12 cellular contexts compared by ENCODE assay signal in the genomic region with DNA sequence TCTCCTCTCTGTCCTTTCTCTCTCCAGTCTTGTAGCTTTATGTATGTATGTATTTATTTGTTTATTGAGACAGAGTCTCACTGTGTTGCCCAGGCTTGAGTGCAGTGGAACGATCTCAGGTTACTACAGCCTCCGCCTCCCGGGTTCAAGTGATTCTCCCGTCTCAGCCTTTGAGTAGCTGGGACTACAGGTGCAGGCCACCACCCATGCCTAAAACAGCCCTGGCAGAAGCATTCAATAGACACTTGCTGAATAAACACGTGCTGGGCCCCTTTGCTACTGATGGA. TPM values are rescaled to one million over a fixed set of nuclear protein-coding genes. Genes with fewer than 3 reads are reported as not detected.
DNase-seq lines count a peak whose midpoint lies in the region; ATAC-seq and TF ChIP-seq lines count a peak whose summit lies in the region.
"Had no signal": no experiment of that assay in that cellular context is flagged by ENCODE, and none has a peak within 500 bp of the region (broad histone marks: within the 10 kb centered on the region; RNA-seq: fewer than 3 reads in every experiment).

No MANE protein-coding gene starts in this region.

- H2BK120ac ChIP-seq in H9 (ENCODE audit: low read depth, low read length, poor library complexity, severe bottlenecking): no peak overlapping the region

- ATAC-seq in naive thymus-derived CD4-positive, alpha-beta T cell: no peak
- ATAC-seq in HG02588 (IDR thresholded peaks at IDR 0.05; ENCODE audit: unreplicated experiment): no peak
- ATAC-seq in activated CD4-positive, CD25-positive, alpha-beta regulatory T cell treated with anti-CD3 and anti-CD28 coated beads, Interleukin-2, amount 50 U/mL, for 24 hours: no peak

- peaks cover 9% of the 10 kb centered on the region; the same call in 1 of the 2 replicates for H3K79me2 ChIP-seq in H9 (ENCODE audit: insufficient read depth, low read length)

- no peak overlapping the region for H3K14ac ChIP-seq in H9 (ENCODE audit: insufficient read depth, low read length)

- H3K9me3 ChIP-seq in AG04450 (ENCODE audit: control insufficient read depth, insufficient read depth, low read length) (no peaks in the 10 kb centered on the region), H9 (ENCODE audit: control insufficient read depth, low read depth, low read length) (no peaks in the 10 kb centered on the region), adipocyte (ENCODE audit: control insufficient read depth, low read length) (no peaks in the 10 kb centered on the region)
- no peaks in the 10 kb centered on the region for H3K9me3 ChIP-seq in naive thymus-derived CD4-positive, alpha-beta T cell (ENCODE audit: control insufficient read depth in 2 of 3, low read length in 3 of 3)
- H3K9me3 ChIP-seq: prostate gland had no signal

- no peak overlapping the region for H2BK12ac ChIP-seq in H9 (ENCODE audit: insufficient read length, low read depth, low read length)

- H3K23me2 ChIP-seq in H9 (ENCODE audit: insufficient read length, low read depth, low read length, poor library complexity, severe bottlenecking): peaks cover 6% of the 10 kb centered on the region

- H3K36me3 Mint-ChIP-seq in H9 (ENCODE audit: insufficient read depth in 1 of 3, low read depth in 3 of 3): peaks cover 25 to 53% (median 49%) of the 10 kb centered on the region in 3 experiments; a peak in 6 of 7 replicates
- H3K36me3 Mint-ChIP-seq in naive thymus-derived CD4-positive, alpha-beta T cell: peaks cover 0 to 22% (median 16%) of the 10 kb centered on the region in 5 donors

- H3K23ac ChIP-seq in H9 (ENCODE audit: insufficient read length, low read depth, low read length): no peak overlapping the region

- H2BK20ac ChIP-seq in H9 (ENCODE audit: low read depth, low read length, poor library complexity, severe bottlenecking): no peak overlapping the region

- no peak overlapping the region for H3K27ac Mint-ChIP-seq in H9
- H3K27ac Mint-ChIP-seq in naive thymus-derived CD4-positive, alpha-beta T cell: peak overlapping the region in 5 of 9 donors; percentile 48 to 86 (median 61)

- H3K27ac ChIP-seq in AG04450 (ENCODE audit: low read depth, low read length) (no peak overlapping the region), H9 (ENCODE audit: insufficient read length, low read depth, low read length) (no peak overlapping the region)
- peak overlapping the region; percentile 26 for H3K27ac ChIP-seq in naive thymus-derived CD4-positive, alpha-beta T cell (ENCODE audit: low read depth, low read length)
- H3K27ac ChIP-seq: prostate gland had no signal

- no peak overlapping the region for H4K5ac ChIP-seq in H9 (ENCODE audit: insufficient read length, low read depth, low read length)

- peaks cover 13 to 20% of the 10 kb centered on the region in 2 experiments for H3K4me1 Mint-ChIP-seq in H9
- peaks cover 37 to 68% (median 40%) of the 10 kb centered on the region in 7 donors for H3K4me1 Mint-ChIP-seq in naive thymus-derived CD4-positive, alpha-beta T cell

- no peak overlapping the region for H3K18ac ChIP-seq in H9 (ENCODE audit: insufficient read length, low read depth, low read length)

- H3T11ph ChIP-seq in H9 (ENCODE audit: low read length): no peak overlapping the region

- no CpG with 5 or more reads among the region's 5 CpGs for WGBS in H9 (ENCODE audit: extremely low coverage, insufficient read length, low lambda C conversion rate)

- peaks cover 2% of the 10 kb centered on the region for H4K20me1 ChIP-seq in H9 (ENCODE audit: control insufficient read depth, insufficient read depth, insufficient read length)

- H3K36me3 ChIP-seq in adipocyte (ENCODE audit: control insufficient read depth, insufficient read depth, low read length, severe bottlenecking): peaks cover 28% of the 10 kb centered on the region
- peaks cover 0 to 42% (median 3%) of the 10 kb centered on the region in 3 experiments for H3K36me3 ChIP-seq in naive thymus-derived CD4-positive, alpha-beta T cell (ENCODE audit: control insufficient read depth in 2 of 3, insufficient read depth in 3 of 3, low read length in 3 of 3)
- H3K36me3 ChIP-seq: prostate gland had no signal

- H3K79me1 ChIP-seq in H9 (ENCODE audit: insufficient read depth, low read depth, low read length, poor library complexity, severe bottlenecking): peaks cover 3% of the 10 kb centered on the region

- DNase-seq in AG04450 (ENCODE audit: low read depth, low spot score) (no peak), H9 (no peak), adipocyte (ENCODE audit: low read depth) (no peak), T1000 (lab: John Stamatoyannopoulos, UW) (no peak)
- DNase-seq in naive thymus-derived CD4-positive, alpha-beta T cell: no peak
- DNase-seq in stimulated activated CD4-positive, alpha-beta T cell treated with anti-CD3 and anti-CD28 coated beads, Interleukin-2, amount 100 ng/mL, for 24 hours: no peak
- DNase-seq: HCEC 1CT, NCI-H2081 treated with DMSO at 0.1 percent for 48 hours, SHP77 had no signal

- POLR2A ChIA-PET in AG04450 (lab: Yijun Ruan, JAX): no interaction called here
- POLR2A ChIA-PET in naive thymus-derived CD4-positive, alpha-beta T cell (lab: Charles Lee): interaction anchor here (1.0 to 2.0 kb wide), 3 partner anchors 12 to 16 kb away, joined by 4 to 8 read pairs (median 5); no protein-coding TSS in a partner anchor

- no peak overlapping the region for H4K91ac ChIP-seq in H9 (ENCODE audit: insufficient read length, low read depth, low read length)

- TF ChIP-seq CTCF in AG04450 (IDR thresholded peaks at IDR 0.05; ENCODE audit: low read depth, low read length): no peak
- TF ChIP-seq CTCF in H9 (conservative IDR thresholded peaks at IDR 0.05): no peak

- no peak overlapping the region for H3K56ac ChIP-seq in H9 (ENCODE audit: insufficient read length, low read depth, low read length)

- no peaks in the 10 kb centered on the region for H3K27me3 ChIP-seq in AG04450 (ENCODE audit: control insufficient read depth, insufficient read depth, low read length)
- no peaks in the 10 kb centered on the region for H3K27me3 ChIP-seq in H9 (ENCODE audit: insufficient read depth, low read length)
- H3K27me3 ChIP-seq in adipocyte (replicated peaks; ENCODE audit: control insufficient read depth, insufficient read depth, low read length): no peaks in the 10 kb centered on the region
- H3K27me3 ChIP-seq in naive thymus-derived CD4-positive, alpha-beta T cell (ENCODE audit: control insufficient read depth in 2 of 2, insufficient read depth in 2 of 2, low read length in 2 of 2): no peaks in the 10 kb centered on the region

- CTCF ChIA-PET in AG04450 (lab: Charles Lee): no interaction called here
- CTCF ChIA-PET in naive thymus-derived CD4-positive, alpha-beta T cell (lab: Charles Lee): interaction anchor here (0.6 kb wide), 1 partner anchor 16 kb away, joined by 3 read pairs; no protein-coding TSS in a partner anchor

- no peak overlapping the region for H2BK5ac ChIP-seq in H9 (ENCODE audit: insufficient read length, low read length)

- no peak overlapping the region for H3K4ac ChIP-seq in H9 (ENCODE audit: low read depth, low read length)

- peak overlapping the region; percentile 60; the same call in 1 of the 2 replicates for H3K4me3 ChIP-seq in AG04450 (ENCODE audit: low read depth, low read length)
- H3K4me3 ChIP-seq in adipocyte (ENCODE audit: low read length): peak overlapping the region; percentile 37
- no peak overlapping the region for H3K4me3 ChIP-seq in naive thymus-derived CD4-positive, alpha-beta T cell (ENCODE audit: low read length)

- no peak overlapping the region for H3K4me2 ChIP-seq in H9 (ENCODE audit: insufficient read depth, insufficient read length, low read length)

- H3K27me3 Mint-ChIP-seq in H9 (ENCODE audit: low read depth): no peaks in the 10 kb centered on the region
- H3K27me3 Mint-ChIP-seq in naive thymus-derived CD4-positive, alpha-beta T cell: no peaks in the 10 kb centered on the region

- intact Hi-C loops in naive thymus-derived CD4-positive, alpha-beta T cell (cut with micrococcal nuclease): no loop called here

- no peak overlapping the region for H2BK15ac ChIP-seq in H9 (ENCODE audit: low read depth, low read length)

- H2AFZ ChIP-seq in H9 (ENCODE audit: low read length): no peak overlapping the region

- no peaks in the 10 kb centered on the region; a peak in 1 of 5 replicates for H3K9me3 Mint-ChIP-seq in H9
- H3K9me3 Mint-ChIP-seq in naive thymus-derived CD4-positive, alpha-beta T cell: no peaks in the 10 kb centered on the region

- H2AK5ac ChIP-seq in H9 (ENCODE audit: insufficient read length, low read length): no peak overlapping the region

- H3K9ac ChIP-seq in H9 (ENCODE audit: extremely low read depth, insufficient read length, low read length): no peak overlapping the region
- H3K9ac ChIP-seq in adipocyte (ENCODE audit: low read length): no peak overlapping the region

- H3K4me3 Mint-ChIP-seq in H9: peak overlapping the region; percentile 69 to 76
- peak overlapping the region; percentile 83 to 92 (median 87) for H3K4me3 Mint-ChIP-seq in naive thymus-derived CD4-positive, alpha-beta T cell

- peaks cover 6% of the 10 kb centered on the region; the same call in 1 of the 2 replicates for H3K4me1 ChIP-seq in H9 (ENCODE audit: insufficient read depth, low read length)
- peaks cover 33% of the 10 kb centered on the region for H3K4me1 ChIP-seq in adipocyte (ENCODE audit: control insufficient read depth, insufficient read depth, low read length)
- peaks cover 14 to 32% of the 10 kb centered on the region in 2 donors for H3K4me1 ChIP-seq in naive thymus-derived CD4-positive, alpha-beta T cell (ENCODE audit: control insufficient read depth in 2 of 2, insufficient read depth in 2 of 2, low read length in 2 of 2)

- H4K8ac ChIP-seq in H9 (replicated peaks; ENCODE audit: insufficient read length, low read depth, low read length): no peak overlapping the region

RNA-seq across cellular contexts. Expression of a gene that starts 2.5 kb away (rescaled TPM):
- 35.8 and 45.5 TPM in 2 replicates for polyA plus RNA-seq in AG04450 (2011; rRNA removed)
- 22.7 and 32.3 TPM in 2 replicates for polyA minus RNA-seq in AG04450 (2011; rRNA and poly(A)+ RNA removed)
- total RNA-seq in H9 (2021): 45.7 and 46.8 TPM in 2 replicates
- 10 to 100 TPM; 13.3 to 38.1 (median 27.2) TPM for total RNA-seq in naive thymus-derived CD4-positive, alpha-beta T cell
- polyA plus RNA-seq in naive thymus-derived CD4-positive, alpha-beta T cell: 10 to 100 TPM; 19.8 to 37.9 TPM

RNA-seq across cellular contexts. Expression of a gene that starts 10.7 kb away (rescaled TPM):
- 314 and 427 TPM in 2 replicates for polyA plus RNA-seq in AG04450 (2011; rRNA removed)
- 219 and 313 TPM in 2 replicates for polyA minus RNA-seq in AG04450 (2011; rRNA and poly(A)+ RNA removed)
- 57.0 TPM in 2 replicates for total RNA-seq in H9 (2021)
- total RNA-seq in naive thymus-derived CD4-positive, alpha-beta T cell: 10 to 100 TPM in 2 of 5 experiments, 1 to 10 TPM in 3; 3.6 to 24.2 (median 4.8) TPM
- polyA plus RNA-seq in naive thymus-derived CD4-positive, alpha-beta T cell: 1 to 10 TPM; 1.8 to 2.7 TPM

RNA-seq across cellular contexts. Expression of a gene that starts 56.5 kb away (rescaled TPM):
- 43.9 and 53.9 TPM in 2 replicates for polyA plus RNA-seq in AG04450 (2011; rRNA removed)
- 62.7 and 70.7 TPM in 2 replicates for polyA minus RNA-seq in AG04450 (2011; rRNA and poly(A)+ RNA removed)
- 61.4 and 63.3 TPM in 2 replicates for total RNA-seq in H9 (2021)
- 10 to 100 TPM; 40.2 to 58.6 (median 44.8) TPM for total RNA-seq in naive thymus-derived CD4-positive, alpha-beta T cell
- polyA plus RNA-seq in naive thymus-derived CD4-positive, alpha-beta T cell: 10 to 100 TPM; 29.5 to 42.8 TPM

Comparison
In these comparisons a context has a peak if more than half of its experiments do, and no peak if none do; other contexts are left out.
1. H3K27ac Mint-ChIP-seq: peak in naive thymus-derived CD4-positive, alpha-beta T cell (5 of 9); none in H9 (0 of 3).